Comparison of ENCODE assay signal across 25 cellular contexts in the genomic region with DNA sequence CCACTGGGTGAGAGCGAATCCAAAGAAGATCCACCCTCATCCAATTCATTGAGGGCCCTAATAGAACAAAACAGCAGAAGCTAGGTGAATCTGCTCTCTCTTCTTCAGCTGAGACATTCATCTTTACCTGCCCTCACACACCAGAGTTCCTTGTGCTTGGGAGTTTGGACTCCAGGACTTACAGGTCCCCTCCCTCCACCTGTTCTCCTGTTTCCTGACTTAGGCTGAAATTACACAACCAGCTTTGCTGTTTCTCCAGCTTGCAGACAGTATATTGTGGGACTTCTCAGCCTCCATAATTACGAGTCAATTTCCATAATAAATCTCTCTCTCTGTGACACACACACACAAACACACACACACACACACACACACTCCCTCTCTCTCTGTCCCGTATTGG. TPM values are rescaled to one million over a fixed set of nuclear protein-coding genes. Genes with fewer than 3 reads are reported as not detected.
"Had no signal": no experiment of that assay in that cellular context is flagged by ENCODE, and none has a peak within 500 bp of the region (broad histone marks: within the 10 kb centered on the region; RNA-seq: fewer than 3 reads in every experiment).

No MANE protein-coding gene starts in this region.

- H3K27me3 ChIP-seq: MG63 had no signal

- H3K9me3 ChIP-seq: MG63, SK-N-SH had no signal

- DNase-seq: IMR-90; Karpas-422; KG1; MG63; NCI-H1092; NCI-H1105 treated with DMSO at 0.1 percent for 48 hours; NCI-H1417 treated with DMSO at 0.1 percent for 48 hours; NCI-H146; NCI-H1694 treated with DMSO at 0.1 percent for 48 hours; NCI-H1930; NCI-H2081; NCI-H2107; NCI-H2171 treated with DMSO at 0.1 percent for 48 hours; NCI-H345; NCI-H446 treated with DMSO at 0.1 percent for 48 hours; NCI-H510A treated with DMSO at 0.1 percent for 48 hours; NCI-H526; NCI-H748 treated with DMSO at 0.1 percent for 48 hours; NK-92 treated with Interleukin-12 subunit alpha and Interleukin-12 subunit beta, amount 100 ng/mL, for 24 hours; PC-3; SHP77; SK-N-SH had no signal

- FAIRE-seq: HepG2 had no signal

- H3K4me2 ChIP-seq: SK-N-SH had no signal

- H3K9ac ChIP-seq: SK-N-SH had no signal

- ATAC-seq: HepG2, Panc1, PC-3 had no signal

- H3K36me3 ChIP-seq: MG63 had no signal

- H3K4me3 ChIP-seq: MG63 had no signal

- H3K27ac ChIP-seq: RWPE1 had no signal

RNA-seq across cellular contexts. Expression of gene TMEM174, which starts 33.5 kb away (rescaled TPM):
- polyA plus RNA-seq: HepG2, IMR-90, SK-N-SH had no signal
